ENCODE assay signal across 21 cellular contexts in genomic region chr6:143766185-143766553, GRCh38.
"Had no signal": no experiment of that assay in that cellular context is flagged by ENCODE, and none has a peak within 500 bp of the region (broad histone marks: within the 10 kb centered on the region; RNA-seq: fewer than 3 reads in every experiment).

No MANE protein-coding gene starts in this region.

- H3K9me3 ChIP-seq: esophagus squamous epithelium, suprapubic skin, transverse colon, vagina had no signal

- H3K4me2 ChIP-seq: smooth muscle cell had no signal

- H3K27me3 ChIP-seq: esophagus squamous epithelium, suprapubic skin, transverse colon, vagina had no signal

- H2AFZ ChIP-seq: parathyroid adenoma had no signal

- H3K27ac ChIP-seq: coronary artery, esophagus squamous epithelium, parathyroid adenoma, suprapubic skin, transverse colon, vagina had no signal

- H3K4me1 ChIP-seq: esophagus squamous epithelium, parathyroid adenoma, suprapubic skin, transverse colon, vagina had no signal

- H3K79me2 ChIP-seq: parathyroid adenoma had no signal

- ATAC-seq: natural killer cell; sciatic nerve; stimulated activated naive CD8-positive, alpha-beta T cell treated with anti-CD3 and anti-CD28 coated beads, Interleukin-15, amount 100 ng/mL, for 72 hours had no signal

- DNase-seq: dermis blood vessel endothelial cell; effector memory CD4-positive, alpha-beta T cell; erythroblast; esophagus squamous epithelium; foreskin melanocyte; natural killer cell; stimulated activated CD4-positive, alpha-beta T cell treated with anti-CD3 and anti-CD28 coated beads, Interleukin-12 subunit alpha, Interleukin-12 subunit beta, amount 100 ng/mL, for 4 hours; stimulated activated CD4-positive, alpha-beta T cell treated with anti-CD3 and anti-CD28 coated beads, Interleukin-1b, Interleukin-23, amount 100 ng/mL, for 48 hours; stimulated activated CD4-positive, alpha-beta T cell treated with anti-CD3 and anti-CD28 coated beads, Interleukin-4, amount 100 ng/mL, for 1 hour; stimulated activated CD8-positive, alpha-beta memory T cell treated with anti-CD3 and anti-CD28 coated beads, Interleukin-4, amount 100 ng/mL, for 48 hours; stimulated activated naive CD4-positive, alpha-beta T cell; stimulated activated naive CD8-positive, alpha-beta T cell treated with anti-CD3 and anti-CD28 coated beads, Interleukin-15, amount 100 ng/mL, for 72 hours; transverse colon had no signal

- H3K9ac ChIP-seq: parathyroid adenoma had no signal

- H3K4me3 ChIP-seq: coronary artery, esophagus squamous epithelium, lung, smooth muscle cell, suprapubic skin, transverse colon, vagina had no signal

- FAIRE-seq: keratinocyte had no signal
